ENCODE assay signal across 1 cellular context in the genomic region with DNA sequence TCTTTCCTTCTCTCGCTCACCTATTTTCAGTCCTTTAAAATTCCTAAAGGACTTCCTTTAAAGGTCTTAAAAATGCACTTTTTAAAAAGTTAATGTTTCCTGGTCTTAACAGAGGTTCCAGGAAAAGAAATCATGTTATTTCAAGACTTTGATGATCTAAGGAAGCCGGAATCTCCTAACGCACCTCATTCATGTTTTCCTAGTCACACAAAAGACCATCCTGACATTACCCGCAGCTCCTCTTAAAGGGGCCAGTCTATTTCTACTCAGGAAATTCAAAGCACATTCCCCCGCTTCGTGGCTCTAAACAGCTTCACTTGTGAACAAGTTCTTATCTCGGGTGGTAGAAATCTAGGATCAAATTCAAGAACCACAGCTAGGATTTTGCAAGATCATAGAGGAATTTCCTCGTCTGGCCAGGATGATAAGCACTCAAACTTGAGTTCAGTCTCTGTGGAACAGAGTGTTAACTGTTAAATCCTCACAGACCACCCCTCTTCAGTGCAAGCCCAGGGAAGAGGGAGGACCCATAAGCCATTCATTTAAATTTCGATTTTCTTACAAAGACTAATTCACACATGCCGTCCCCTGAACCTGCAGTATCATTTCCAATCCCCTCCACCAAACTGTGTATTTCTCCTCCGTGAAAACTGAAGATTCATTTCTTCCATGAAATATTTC.
TF ChIP-seq lines count a peak whose summit lies in the region.

No MANE protein-coding gene starts in this region.

TF ChIP-seq in H1, 55 proteins besides CTCF, POLR2A, EP300 and RAD21:
- TF ChIP-seq KDM4A (IDR thresholded peaks at IDR 0.05; ENCODE audit: low read depth, low read length, severe bottlenecking) = no peak
- no peak for TF ChIP-seq HDAC2 (IDR thresholded peaks at IDR 0.05; ENCODE audit: borderline replicate concordance in 1 of 2, low read depth in 2 of 2, low read length in 2 of 2)
- TF ChIP-seq POU5F1 (IDR thresholded peaks at IDR 0.05; ENCODE audit: low read depth, low read length) = no peak
- TF ChIP-seq CHD2 (IDR thresholded peaks at IDR 0.05; ENCODE audit: low read length) = no peak
- no peak for TF ChIP-seq SUZ12 (IDR thresholded peaks at IDR 0.05; ENCODE audit: low read length)
- no peak for TF ChIP-seq BACH1 (IDR thresholded peaks at IDR 0.05; ENCODE audit: low read length)
- no peak for TF ChIP-seq CHD1 (IDR thresholded peaks at IDR 0.05; ENCODE audit: low read depth, low read length)
- TF ChIP-seq, protein P1, sequence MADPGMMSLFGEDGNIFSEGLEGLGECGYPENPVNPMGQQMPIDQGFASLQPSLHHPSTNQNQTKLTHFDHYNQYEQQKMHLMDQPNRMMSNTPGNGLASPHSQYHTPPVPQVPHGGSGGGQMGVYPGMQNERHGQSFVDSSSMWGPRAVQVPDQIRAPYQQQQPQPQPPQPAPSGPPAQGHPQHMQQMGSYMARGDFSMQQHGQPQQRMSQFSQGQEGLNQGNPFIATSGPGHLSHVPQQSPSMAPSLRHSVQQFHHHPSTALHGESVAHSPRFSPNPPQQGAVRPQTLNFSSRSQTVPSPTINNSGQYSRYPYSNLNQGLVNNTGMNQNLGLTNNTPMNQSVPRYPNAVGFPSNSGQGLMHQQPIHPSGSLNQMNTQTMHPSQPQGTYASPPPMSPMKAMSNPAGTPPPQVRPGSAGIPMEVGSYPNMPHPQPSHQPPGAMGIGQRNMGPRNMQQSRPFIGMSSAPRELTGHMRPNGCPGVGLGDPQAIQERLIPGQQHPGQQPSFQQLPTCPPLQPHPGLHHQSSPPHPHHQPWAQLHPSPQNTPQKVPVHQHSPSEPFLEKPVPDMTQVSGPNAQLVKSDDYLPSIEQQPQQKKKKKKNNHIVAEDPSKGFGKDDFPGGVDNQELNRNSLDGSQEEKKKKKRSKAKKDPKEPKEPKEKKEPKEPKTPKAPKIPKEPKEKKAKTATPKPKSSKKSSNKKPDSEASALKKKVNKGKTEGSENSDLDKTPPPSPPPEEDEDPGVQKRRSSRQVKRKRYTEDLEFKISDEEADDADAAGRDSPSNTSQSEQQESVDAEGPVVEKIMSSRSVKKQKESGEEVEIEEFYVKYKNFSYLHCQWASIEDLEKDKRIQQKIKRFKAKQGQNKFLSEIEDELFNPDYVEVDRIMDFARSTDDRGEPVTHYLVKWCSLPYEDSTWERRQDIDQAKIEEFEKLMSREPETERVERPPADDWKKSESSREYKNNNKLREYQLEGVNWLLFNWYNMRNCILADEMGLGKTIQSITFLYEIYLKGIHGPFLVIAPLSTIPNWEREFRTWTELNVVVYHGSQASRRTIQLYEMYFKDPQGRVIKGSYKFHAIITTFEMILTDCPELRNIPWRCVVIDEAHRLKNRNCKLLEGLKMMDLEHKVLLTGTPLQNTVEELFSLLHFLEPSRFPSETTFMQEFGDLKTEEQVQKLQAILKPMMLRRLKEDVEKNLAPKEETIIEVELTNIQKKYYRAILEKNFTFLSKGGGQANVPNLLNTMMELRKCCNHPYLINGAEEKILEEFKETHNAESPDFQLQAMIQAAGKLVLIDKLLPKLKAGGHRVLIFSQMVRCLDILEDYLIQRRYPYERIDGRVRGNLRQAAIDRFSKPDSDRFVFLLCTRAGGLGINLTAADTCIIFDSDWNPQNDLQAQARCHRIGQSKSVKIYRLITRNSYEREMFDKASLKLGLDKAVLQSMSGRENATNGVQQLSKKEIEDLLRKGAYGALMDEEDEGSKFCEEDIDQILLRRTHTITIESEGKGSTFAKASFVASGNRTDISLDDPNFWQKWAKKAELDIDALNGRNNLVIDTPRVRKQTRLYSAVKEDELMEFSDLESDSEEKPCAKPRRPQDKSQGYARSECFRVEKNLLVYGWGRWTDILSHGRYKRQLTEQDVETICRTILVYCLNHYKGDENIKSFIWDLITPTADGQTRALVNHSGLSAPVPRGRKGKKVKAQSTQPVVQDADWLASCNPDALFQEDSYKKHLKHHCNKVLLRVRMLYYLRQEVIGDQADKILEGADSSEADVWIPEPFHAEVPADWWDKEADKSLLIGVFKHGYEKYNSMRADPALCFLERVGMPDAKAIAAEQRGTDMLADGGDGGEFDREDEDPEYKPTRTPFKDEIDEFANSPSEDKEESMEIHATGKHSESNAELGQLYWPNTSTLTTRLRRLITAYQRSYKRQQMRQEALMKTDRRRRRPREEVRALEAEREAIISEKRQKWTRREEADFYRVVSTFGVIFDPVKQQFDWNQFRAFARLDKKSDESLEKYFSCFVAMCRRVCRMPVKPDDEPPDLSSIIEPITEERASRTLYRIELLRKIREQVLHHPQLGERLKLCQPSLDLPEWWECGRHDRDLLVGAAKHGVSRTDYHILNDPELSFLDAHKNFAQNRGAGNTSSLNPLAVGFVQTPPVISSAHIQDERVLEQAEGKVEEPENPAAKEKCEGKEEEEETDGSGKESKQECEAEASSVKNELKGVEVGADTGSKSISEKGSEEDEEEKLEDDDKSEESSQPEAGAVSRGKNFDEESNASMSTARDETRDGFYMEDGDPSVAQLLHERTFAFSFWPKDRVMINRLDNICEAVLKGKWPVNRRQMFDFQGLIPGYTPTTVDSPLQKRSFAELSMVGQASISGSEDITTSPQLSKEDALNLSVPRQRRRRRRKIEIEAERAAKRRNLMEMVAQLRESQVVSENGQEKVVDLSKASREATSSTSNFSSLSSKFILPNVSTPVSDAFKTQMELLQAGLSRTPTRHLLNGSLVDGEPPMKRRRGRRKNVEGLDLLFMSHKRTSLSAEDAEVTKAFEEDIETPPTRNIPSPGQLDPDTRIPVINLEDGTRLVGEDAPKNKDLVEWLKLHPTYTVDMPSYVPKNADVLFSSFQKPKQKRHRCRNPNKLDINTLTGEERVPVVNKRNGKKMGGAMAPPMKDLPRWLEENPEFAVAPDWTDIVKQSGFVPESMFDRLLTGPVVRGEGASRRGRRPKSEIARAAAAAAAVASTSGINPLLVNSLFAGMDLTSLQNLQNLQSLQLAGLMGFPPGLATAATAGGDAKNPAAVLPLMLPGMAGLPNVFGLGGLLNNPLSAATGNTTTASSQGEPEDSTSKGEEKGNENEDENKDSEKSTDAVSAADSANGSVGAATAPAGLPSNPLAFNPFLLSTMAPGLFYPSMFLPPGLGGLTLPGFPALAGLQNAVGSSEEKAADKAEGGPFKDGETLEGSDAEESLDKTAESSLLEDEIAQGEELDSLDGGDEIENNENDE (IDR thresholded peaks at IDR 0.05; ENCODE audit: insufficient replicate concordance, low read length) = no peak
